Comparison of ENCODE assay signal across 30 cellular contexts in the genomic region with DNA sequence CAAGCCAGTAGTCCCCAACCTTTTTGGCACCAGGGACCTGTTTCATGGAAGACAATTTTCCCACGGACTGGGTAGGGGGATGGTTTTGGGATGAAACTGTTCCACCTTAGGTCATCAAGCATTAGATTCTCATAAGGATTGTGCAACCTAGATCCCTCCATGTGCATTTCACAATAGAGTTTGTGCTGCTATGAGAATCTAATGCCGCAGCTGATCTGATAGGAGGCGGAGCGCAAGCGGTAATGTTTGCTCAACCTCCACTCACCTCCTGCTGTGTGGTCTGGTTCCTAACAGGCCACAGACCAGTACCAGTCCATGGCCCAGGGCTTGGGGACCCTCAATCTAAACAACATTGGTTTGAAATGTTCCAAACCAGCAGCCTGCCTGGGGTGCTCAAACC.
"Had no signal": no experiment of that assay in that cellular context is flagged by ENCODE, and none has a peak within 500 bp of the region (broad histone marks: within the 10 kb centered on the region; RNA-seq: fewer than 3 reads in every experiment).

No MANE protein-coding gene starts in this region.

- H3K27ac Mint-ChIP-seq: activated CD4-positive, alpha-beta memory T cell treated with anti-CD3 and anti-CD28 coated beads for 36 hours; activated CD4-positive, alpha-beta T cell treated with anti-CD3 and anti-CD28 coated beads, Interleukin-2, amount 10 ng/mL, durations not matched to agents 24 days and 14 days; activated naive CD4-positive, alpha-beta T cell treated with anti-CD3 and anti-CD28 coated beads, Interleukin-2, amount 10 ng/mL, durations not matched to agents 7 days and 5 days; activated naive CD8-positive, alpha-beta T cell treated with anti-CD3 and anti-CD28 coated beads, Interleukin-2, amount 10 ng/mL, durations not matched to agents 7 days and 5 days; activated T-cell treated with anti-CD3 and anti-CD28 coated beads, Interleukin-2, amount 50 U/mL, for 24 hours; dendritic cell treated with granulocyte-macrophage colony-stimulating factor and Interleukin-4, amounts not matched to agents 40 ng/mL and 50 ng/mL, for 4 days; memory B cell; naive thymus-derived CD4-positive, alpha-beta T cell; T-helper 17 cell had no signal

- ATAC-seq: gastrocnemius medialis; left cardiac atrium; naive thymus-derived CD4-positive, alpha-beta T cell; pancreas; psoas muscle; T-helper 17 cell had no signal

- DNase-seq: activated CD4-positive, alpha-beta memory T cell treated with anti-CD3 and anti-CD28 coated beads for 36 hours; activated CD4-positive, alpha-beta T cell treated with anti-CD3 and anti-CD28 coated beads, Interleukin-2, amount 10 ng/mL, durations not matched to agents 24 days and 14 days; activated CD4-positive, CD25-positive, alpha-beta regulatory T cell treated with anti-CD3 and anti-CD28 coated beads, Interleukin-2, amount 50 U/mL, for 72 hours; activated CD8-positive, alpha-beta memory T cell treated with anti-CD3 and anti-CD28 coated beads, Interleukin-2, amount 50 U/mL, for 48 hours; activated gamma-delta T cell; activated naive CD4-positive, alpha-beta T cell treated with anti-CD3 and anti-CD28 coated beads, Interleukin-2, amount 10 ng/mL, durations not matched to agents 7 days and 5 days; activated naive CD8-positive, alpha-beta T cell treated with anti-CD3 and anti-CD28 coated beads, Interleukin-2, amount 10 ng/mL, durations not matched to agents 7 days and 5 days; activated T-cell treated with anti-CD3 and anti-CD28 coated beads, Interleukin-2, amount 50 U/mL, for 24 hours; amniotic stem cell; brain microvascular endothelial cell; caudate nucleus; effector CD8-positive, alpha-beta T cell; esophagus squamous epithelium; gastrocnemius medialis; glutamatergic neuron; left cardiac atrium; midbrain; naive thymus-derived CD4-positive, alpha-beta T cell; pancreas; psoas muscle; stimulated activated CD4-positive, alpha-beta T cell treated with anti-CD3 and anti-CD28 coated beads, Interleukin-15, amount 100 ng/mL, for 24 hours; stimulated activated CD4-positive, alpha-beta T cell treated with anti-CD3 and anti-CD28 coated beads, Interleukin-2, amount 100 ng/mL, for 24 hours; stimulated activated naive CD4-positive, alpha-beta T cell; T-helper 17 cell; T1000 had no signal

- H3K27me3 Mint-ChIP-seq: activated CD4-positive, alpha-beta memory T cell treated with anti-CD3 and anti-CD28 coated beads for 36 hours; activated CD4-positive, alpha-beta T cell treated with anti-CD3 and anti-CD28 coated beads, Interleukin-2, amount 10 ng/mL, durations not matched to agents 24 days and 14 days; activated naive CD4-positive, alpha-beta T cell treated with anti-CD3 and anti-CD28 coated beads, Interleukin-2, amount 10 ng/mL, durations not matched to agents 7 days and 5 days; activated naive CD8-positive, alpha-beta T cell treated with anti-CD3 and anti-CD28 coated beads, Interleukin-2, amount 10 ng/mL, durations not matched to agents 7 days and 5 days; activated T-cell treated with anti-CD3 and anti-CD28 coated beads, Interleukin-2, amount 50 U/mL, for 24 hours; dendritic cell treated with granulocyte-macrophage colony-stimulating factor and Interleukin-4, amounts not matched to agents 40 ng/mL and 50 ng/mL, for 4 days; memory B cell; T-helper 17 cell had no signal

- H3K36me3 Mint-ChIP-seq: activated naive CD4-positive, alpha-beta T cell treated with anti-CD3 and anti-CD28 coated beads, Interleukin-2, amount 10 ng/mL, durations not matched to agents 7 days and 5 days; memory B cell had no signal

- FAIRE-seq: astrocyte, endometrium, keratinocyte, pancreas had no signal

- H3K4me3 Mint-ChIP-seq: activated CD4-positive, alpha-beta memory T cell treated with anti-CD3 and anti-CD28 coated beads for 36 hours; activated CD4-positive, alpha-beta T cell treated with anti-CD3 and anti-CD28 coated beads, Interleukin-2, amount 10 ng/mL, durations not matched to agents 24 days and 14 days; activated naive CD4-positive, alpha-beta T cell treated with anti-CD3 and anti-CD28 coated beads, Interleukin-2, amount 10 ng/mL, durations not matched to agents 7 days and 5 days; activated naive CD8-positive, alpha-beta T cell treated with anti-CD3 and anti-CD28 coated beads, Interleukin-2, amount 10 ng/mL, durations not matched to agents 7 days and 5 days; activated T-cell treated with anti-CD3 and anti-CD28 coated beads, Interleukin-2, amount 50 U/mL, for 24 hours; dendritic cell treated with granulocyte-macrophage colony-stimulating factor and Interleukin-4, amounts not matched to agents 40 ng/mL and 50 ng/mL, for 4 days; memory B cell; naive thymus-derived CD4-positive, alpha-beta T cell; T-helper 17 cell had no signal
